21 cellular contexts compared by ENCODE assay signal in the genomic region with DNA sequence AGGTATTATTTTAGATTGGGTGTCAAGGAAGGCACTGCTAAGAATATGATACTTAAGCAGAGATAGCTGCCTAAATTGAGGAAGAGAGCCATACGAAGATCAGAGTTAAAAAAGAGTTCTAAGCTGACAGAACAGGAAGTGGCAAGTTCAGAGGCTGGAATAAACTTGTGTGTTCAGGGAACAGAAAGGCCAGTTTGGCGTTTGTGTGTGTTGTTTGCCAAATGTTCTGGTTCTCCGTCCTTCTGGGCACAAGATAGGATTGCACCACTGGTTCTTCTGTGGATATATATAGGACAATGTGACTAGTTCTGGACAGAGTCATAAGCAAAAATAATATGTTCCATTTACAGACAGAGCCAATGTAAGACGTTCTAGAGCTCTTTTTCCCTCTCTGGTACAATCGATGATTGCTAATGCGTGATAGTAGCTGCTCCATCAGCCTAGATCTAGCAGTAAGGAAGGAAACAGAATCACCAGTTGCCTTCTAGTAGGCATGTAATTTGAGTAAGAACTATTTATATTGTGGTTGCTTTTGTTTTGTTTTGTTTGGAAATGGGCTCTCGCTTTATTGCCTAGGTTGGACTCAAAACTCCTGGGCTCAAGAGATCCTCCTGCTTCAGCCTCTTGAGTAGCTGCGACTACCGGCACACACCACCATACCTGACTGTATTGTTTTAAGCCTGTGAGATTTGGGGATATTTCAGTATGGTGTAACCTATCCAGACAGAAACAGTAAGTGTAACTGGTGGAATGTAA. TPM values are rescaled to one million over a fixed set of nuclear protein-coding genes. Genes with fewer than 3 reads are reported as not detected.
DNase-seq lines count a peak whose midpoint lies in the region; ATAC-seq and TF ChIP-seq lines count a peak whose summit lies in the region.
"Had no signal": no experiment of that assay in that cellular context is flagged by ENCODE, and none has a peak within 500 bp of the region (broad histone marks: within the 10 kb centered on the region; RNA-seq: fewer than 3 reads in every experiment).

No MANE protein-coding gene starts in this region.

- TF ChIP-seq CTCF in SK-N-SH (IDR thresholded peaks at IDR 0.05) (no peak), gastroesophageal sphincter (IDR thresholded peaks at IDR 0.05) (no peak), gastrocnemius medialis (IDR thresholded peaks at IDR 0.05 in 4 of 5, conservative IDR thresholded peaks at IDR 0.05 in 1 of 5) (no peak)

- H3K27ac ChIP-seq in SK-N-SH (ENCODE audit: low read depth in 2 of 2, low read length in 1 of 2) = peak overlapping the region in 1 of 2 experiments; percentile 38; a peak in 2 of 4 replicates
- no peak overlapping the region for H3K27ac ChIP-seq in gastroesophageal sphincter
- H3K27ac ChIP-seq in gastrocnemius medialis = peak overlapping the region; percentile 84 to 88 (median 86)
- H3K27ac ChIP-seq: ascending aorta, tibial nerve had no signal

- ATAC-seq in SK-N-SH treated with all-trans-retinoic acid at 6 μM for 48 hours (no peak; the same call in 2 of the 3 replicates), gastroesophageal sphincter (peak; percentile 46), gastrocnemius medialis (peak; percentile 92 to 93), HG02642 (IDR thresholded peaks at IDR 0.05; ENCODE audit: poor library complexity, unreplicated experiment) (no peak)

- H3K4me3 ChIP-seq in SK-N-SH (ENCODE audit: low read depth in 2 of 2, low read length in 1 of 2) (no peak overlapping the region), gastroesophageal sphincter (no peak overlapping the region), gastrocnemius medialis (peak overlapping the region; percentile 34 to 51 (median 46))
- H3K4me3 ChIP-seq: ascending aorta, tibial nerve had no signal

- no peak for DNase-seq in SK-N-SH
- DNase-seq in OCI-M1 (lab: John Stamatoyannopoulos, UW) = peak; percentile 46
- peak; percentile 65 to 76 for DNase-seq in gastrocnemius medialis
- no peak for DNase-seq in stimulated activated naive CD4-positive, alpha-beta T cell treated with Interleukin-2 at 50 U/mL for 16 hours (lab: John Stamatoyannopoulos, UW)
- no peak for DNase-seq in activated T-cell treated with anti-CD3 and anti-CD28 coated beads for 4 hours
- DNase-seq: activated naive CD4-positive, alpha-beta T cell treated with Interleukin-2 at 50 U/mL for 16 hours; activated T-cell treated with anti-CD3 and anti-CD28 coated beads, Interleukin-2, amount 50 U/mL, for 1 hour; C1 segment of cervical spinal cord; DMS 273 treated with DMSO at 0.1 percent for 48 hours; endodermal cell; GDM1; hypothalamus; midbrain; NCI-H2081 treated with DMSO at 0.1 percent for 48 hours; NCI-H526 treated with DMSO at 0.1 percent for 48 hours; stimulated activated naive CD4-positive, alpha-beta T cell had no signal

- POLR2A ChIA-PET in SK-N-SH (lab: Yijun Ruan, JAX) = no interaction called here

- H3K4me1 ChIP-seq in SK-N-SH (ENCODE audit: control insufficient read depth in 1 of 2, insufficient read depth in 2 of 2, low read depth in 1 of 2, low read length in 1 of 2) (peaks cover 2 to 5% of the 10 kb centered on the region in 2 experiments; a peak in 3 of 4 replicates), gastroesophageal sphincter (peaks cover 0 to 14% (median 3%) of the 10 kb centered on the region in 3 donors), gastrocnemius medialis (peaks cover 22 to 37% of the 10 kb centered on the region in 2 donors)

- H3K9me3 ChIP-seq in SK-N-SH (no peaks in the 10 kb centered on the region), gastroesophageal sphincter (no peaks in the 10 kb centered on the region), gastrocnemius medialis (no peaks in the 10 kb centered on the region)
- H3K9me3 ChIP-seq: ascending aorta, tibial nerve had no signal

- TF ChIP-seq POLR2A in gastroesophageal sphincter (IDR thresholded peaks at IDR 0.05) (no peak), gastrocnemius medialis (IDR thresholded peaks at IDR 0.05) (peak; percentile 56 to 91)

- no peak overlapping the region for H3K9ac ChIP-seq in SK-N-SH

- TF ChIP-seq EP300 in SK-N-SH (IDR thresholded peaks at IDR 0.05; ENCODE audit: borderline replicate concordance in 1 of 2, low read depth in 1 of 2, low read length in 1 of 2) (no peak), gastroesophageal sphincter (IDR thresholded peaks at IDR 0.05) (no peak)

- no peaks in the 10 kb centered on the region for H4K20me1 ChIP-seq in SK-N-SH (ENCODE audit: insufficient read depth)

- in situ Hi-C loops in gastrocnemius medialis (cut with MboI; ENCODE audit: low sequenced_read_pairs in 4 of 4) = loop anchor here (5.0 to 25.0 kb wide), 3 partner anchors 74 to 256 kb away; partner anchors contain the start of gene NAP1L1 (in 4 of the 4)

- H3K79me2 ChIP-seq in SK-N-SH (ENCODE audit: insufficient read depth) = peaks cover 25% of the 10 kb centered on the region

- H3K4me2 ChIP-seq in SK-N-SH = no peak overlapping the region

- peaks cover 4 to 14% of the 10 kb centered on the region in 2 experiments for H3K36me3 ChIP-seq in SK-N-SH (replicated peaks in 1 of 2; ENCODE audit: control insufficient read depth in 1 of 2, insufficient read depth in 2 of 2, low read length in 1 of 2)
- no peaks in the 10 kb centered on the region for H3K36me3 ChIP-seq in gastroesophageal sphincter
- H3K36me3 ChIP-seq in gastrocnemius medialis = no peaks in the 10 kb centered on the region
- H3K36me3 ChIP-seq: ascending aorta, tibial nerve had no signal

- H3K9me2 ChIP-seq in SK-N-SH = no peaks in the 10 kb centered on the region

- no peaks in the 10 kb centered on the region for H3K27me3 ChIP-seq in SK-N-SH (ENCODE audit: insufficient read depth)
- no peaks in the 10 kb centered on the region for H3K27me3 ChIP-seq in gastroesophageal sphincter
- no peaks in the 10 kb centered on the region for H3K27me3 ChIP-seq in gastrocnemius medialis
- H3K27me3 ChIP-seq: ascending aorta, tibial nerve had no signal

- H2AFZ ChIP-seq in SK-N-SH (ENCODE audit: low read depth) = peak overlapping the region; percentile 24; the same call in 1 of the 2 replicates

- no peak for TF ChIP-seq RAD21 in SK-N-SH (IDR thresholded peaks at IDR 0.05; ENCODE audit: low read length)

- H3F3A ChIP-seq in SK-N-SH (replicated peaks; ENCODE audit: insufficient read depth) = peaks cover 12% of the 10 kb centered on the region

- intact Hi-C loops in gastrocnemius medialis (cut with DNase I; ENCODE audit: low total_unique reads) = no loop called here

- CTCF ChIA-PET in SK-N-SH (lab: Yijun Ruan, JAX) = interaction anchor here (0.7 kb wide), 1 partner anchor 572 kb away, joined by 3 read pairs; no protein-coding TSS in a partner anchor

- WGBS in SK-N-SH (ENCODE audit: low lambda C conversion rate) = 84% methylated on average over 9 of the region's 9 CpGs
- 62 to 78% methylated on average over 4 to 9 of the region's 9 CpGs for WGBS in gastroesophageal sphincter (ENCODE audit: low coverage in 1 of 2), 2 donors

TF ChIP-seq in SK-N-SH, 30 proteins besides CTCF, POLR2A, EP300 and RAD21 (continues in another document):
- TF ChIP-seq TCF12 (IDR thresholded peaks at IDR 0.05) (no peak), POLR2AphosphoS5 (IDR thresholded peaks at IDR 0.05; ENCODE audit: low read depth, low read length) (no peak), RFX5 (IDR thresholded peaks at IDR 0.05; ENCODE audit: low read length) (no peak), NRF1 (IDR thresholded peaks at IDR 0.05; ENCODE audit: low read depth, low read length) (no peak), MAX (IDR thresholded peaks at IDR 0.05; ENCODE audit: low read depth) (no peak), TAF1 (IDR thresholded peaks at IDR 0.05; ENCODE audit: borderline replicate concordance, low read depth, low read length) (no peak), EZH2phosphoT487 (IDR thresholded peaks at IDR 0.05; ENCODE audit: borderline replicate concordance, low read depth) (no peak)

TF ChIP-seq in SK-N-SH treated with all-trans-retinoic acid at 6 μM for 48 hours, 23 proteins besides CTCF, POLR2A, EP300 and RAD21 (continues in another document):
- TF ChIP-seq TCF4 (CRISPR knock-in tag; IDR thresholded peaks at IDR 0.05; ENCODE audit: borderline replicate concordance) (no peak), ZNF70 (CRISPR knock-in tag; IDR thresholded peaks at IDR 0.05) (no peak), ARNTL (CRISPR knock-in tag; IDR thresholded peaks at IDR 0.05; ENCODE audit: borderline replicate concordance, low read depth) (no peak), ESRRG (CRISPR knock-in tag; IDR thresholded peaks at IDR 0.05) (no peak), PPARA (CRISPR knock-in tag; IDR thresholded peaks at IDR 0.05; ENCODE audit: borderline replicate concordance) (no peak), ZNF565 (CRISPR knock-in tag; conservative IDR thresholded peaks at IDR 0.05; ENCODE audit: low read depth) (no peak), ZC3H10 (CRISPR knock-in tag; IDR thresholded peaks at IDR 0.05) (no peak), ZFP30 (CRISPR knock-in tag; IDR thresholded peaks at IDR 0.05) (no peak), CSRNP3 (CRISPR knock-in tag; IDR thresholded peaks at IDR 0.05) (no peak)

RNA-seq across cellular contexts. Expression of gene BBS10, which starts 7.4 kb away (rescaled TPM):
- polyA plus RNA-seq in SK-N-SH (2012; rRNA removed) = 5.6 and 9.2 TPM in 2 replicates
- polyA plus RNA-seq in SK-N-SH (2012; cell fraction: cytosol; rRNA removed) = 11.6 and 12.0 TPM in 2 replicates
- 2.1 and 6.7 TPM in 2 replicates for polyA plus RNA-seq in SK-N-SH (2012; cell fraction: nucleus; rRNA removed)
- 10 to 100 TPM in 3 of 4 donors, 1 to 10 TPM in 1; 8.9 to 22.2 (median 16.0) TPM for total RNA-seq in gastroesophageal sphincter
- 10 to 100 TPM in 2 of 4 donors, 1 to 10 TPM in 2; 9.0 to 17.5 (median 11.5) TPM for total RNA-seq in gastrocnemius medialis

Comparison
In these comparisons a context has a peak if more than half of its experiments do, and no peak if none do; other contexts are left out.
1. DNase-seq: peak in OCI-M1 (single experiment) and gastrocnemius medialis (2 of 2); none in SK-N-SH (single experiment), stimulated activated naive CD4-positive, alpha-beta T cell treated with Interleukin-2 at 50 U/mL for 16 hours (single experiment) and activated T-cell treated with anti-CD3 and anti-CD28 coated beads for 4 hours (single experiment).
2. H3K27ac ChIP-seq: peak in gastrocnemius medialis (4 of 4); none in gastroesophageal sphincter (0 of 4).
3. H3K4me3 ChIP-seq: peak in gastrocnemius medialis (4 of 4); none in SK-N-SH (0 of 2) and gastroesophageal sphincter (0 of 2).
4. ATAC-seq: peak in gastroesophageal sphincter (single experiment) and gastrocnemius medialis (2 of 2); none in SK-N-SH treated with all-trans-retinoic acid at 6 μM for 48 hours (single experiment) and HG02642 (single experiment).
5. POLR2A ChIP-seq: peak in gastrocnemius medialis (2 of 2); none in gastroesophageal sphincter (0 of 2).